In genomic region chr3:46046231-46046630, GRCh38 we compare ENCODE assay signal across 14 cellular contexts. TPM values are rescaled to one million over a fixed set of nuclear protein-coding genes. Genes with fewer than 3 reads are reported as not detected.
DNase-seq lines count a peak whose midpoint lies in the region; ATAC-seq, FAIRE-seq and TF ChIP-seq lines count a peak whose summit lies in the region.
"Not testable (repeated sequence)": the region's sequence is repeated elsewhere in the genome, so short reads cannot be mapped to it uniquely, and the experiment has no call there.
"Had no signal": no experiment of that assay in that cellular context is flagged by ENCODE, and none has a peak within 500 bp of the region (broad histone marks: within the 10 kb centered on the region; RNA-seq: fewer than 3 reads in every experiment).

No MANE protein-coding gene starts in this region.

- TF ChIP-seq RAD21 in IMR-90 (IDR thresholded peaks at IDR 0.05; ENCODE audit: low read length) = not testable (repeated sequence)

- TF ChIP-seq POLR2A in IMR-90 (IDR thresholded peaks at IDR 0.05; ENCODE audit: low read depth, low read length) = not testable (repeated sequence)

- not testable (repeated sequence) for H2AK9ac ChIP-seq in IMR-90 (replicated peaks; ENCODE audit: low read depth, low read length, poor library complexity)

- peak overlapping the region; percentile 28 to 91 (median 87) for H3K27ac Mint-ChIP-seq in CD8-positive, alpha-beta memory T cell
- peak overlapping the region; percentile 26 for H3K27ac Mint-ChIP-seq in activated T-cell treated with anti-CD3 and anti-CD28 coated beads, Interleukin-2, amount 50 U/mL, for 72 hours
- H3K27ac Mint-ChIP-seq in activated naive CD8-positive, alpha-beta T cell treated with anti-CD3 and anti-CD28 coated beads, Interleukin-2, amount 10 ng/mL, durations not matched to agents 7 days and 5 days = peak overlapping the region; percentile 83

- H3K4me1 Mint-ChIP-seq in CD8-positive, alpha-beta memory T cell = peaks cover 27 to 50% (median 48%) of the 10 kb centered on the region in 3 donors
- H3K4me1 Mint-ChIP-seq in activated T-cell treated with anti-CD3 and anti-CD28 coated beads, Interleukin-2, amount 50 U/mL, for 72 hours (ENCODE audit: low read depth) = peaks cover 11% of the 10 kb centered on the region
- peaks cover 27% of the 10 kb centered on the region for H3K4me1 Mint-ChIP-seq in activated naive CD8-positive, alpha-beta T cell treated with anti-CD3 and anti-CD28 coated beads, Interleukin-2, amount 10 ng/mL, durations not matched to agents 7 days and 5 days

- not testable (repeated sequence) for H4K5ac ChIP-seq in IMR-90 (ENCODE audit: low read depth, low read length)

- not testable (repeated sequence) for FAIRE-seq in small intestine (lab: Jason Lieb, UNC)

- H3K9ac ChIP-seq in IMR-90 (ENCODE audit: low read depth, low read length) = not testable (repeated sequence)

- CTCF ChIA-PET in CD8-positive, alpha-beta memory T cell (lab: Charles Lee) = interaction anchor here (1.2 kb wide), 1 partner anchor 18 kb away, joined by 3 read pairs; no protein-coding TSS in a partner anchor
- CTCF ChIA-PET in IMR-90 (lab: Yijun Ruan, JAX) = interaction anchor here (0.7 kb wide), 1 partner anchor 32 kb away, joined by 3 read pairs; no protein-coding TSS in a partner anchor

- H3K56ac ChIP-seq in IMR-90 (ENCODE audit: extremely low read depth, insufficient read depth, low read length) = not testable (repeated sequence)

- H3K9me1 ChIP-seq in IMR-90 (ENCODE audit: insufficient read depth, low read length) = not testable (repeated sequence)

- not testable (repeated sequence) for H3K18ac ChIP-seq in IMR-90 (ENCODE audit: low read depth, low read length)

- H2BK15ac ChIP-seq in IMR-90 (ENCODE audit: low read depth, low read length) = not testable (repeated sequence)

- not testable (repeated sequence) for H3K23ac ChIP-seq in IMR-90 (ENCODE audit: low read depth, low read length)

- in situ Hi-C loops in IMR-90 (cut with MboI; ENCODE audit: low sequenced_read_pairs) = not testable (repeated sequence)

- H3K14ac ChIP-seq in IMR-90 (replicated peaks; ENCODE audit: low read depth, low read length) = not testable (repeated sequence)

- not testable (repeated sequence) for H2BK120ac ChIP-seq in IMR-90 (ENCODE audit: low read depth, low read length)

- not testable (repeated sequence) for H3K27ac ChIP-seq in CD8-positive, alpha-beta memory T cell (ENCODE audit: low read depth, low read length); IMR-90 (ENCODE audit: insufficient read depth, low read length); small intestine (ENCODE audit: low read depth in 1 of 2, low read length in 1 of 2)

- peak overlapping the region in 6 of 7 donors; percentile 18 to 77 (median 67) for H3K4me3 Mint-ChIP-seq in CD8-positive, alpha-beta memory T cell
- peak overlapping the region in 1 of 2 donors; percentile 61 for H3K4me3 Mint-ChIP-seq in activated T-cell treated with anti-CD3 and anti-CD28 coated beads, Interleukin-2, amount 50 U/mL, for 72 hours
- H3K4me3 Mint-ChIP-seq in activated naive CD8-positive, alpha-beta T cell treated with anti-CD3 and anti-CD28 coated beads, Interleukin-2, amount 10 ng/mL, durations not matched to agents 7 days and 5 days = peak overlapping the region; percentile 65

- H2AK5ac ChIP-seq in IMR-90 (ENCODE audit: low read depth, low read length) = not testable (repeated sequence)

- peak in 3 of 5 donors; percentile 40 to 60 (median 42) for DNase-seq in CD8-positive, alpha-beta memory T cell
- not testable (repeated sequence) for DNase-seq in IMR-90
- peak; percentile 55 for DNase-seq in RPMI7951 (ENCODE audit: low read depth)
- peak; percentile 15 for DNase-seq in activated CD4-positive, alpha-beta T cell treated with anti-CD3 and anti-CD28 coated beads for 48 hours
- peak in 1 of 2 donors; percentile 24 for DNase-seq in activated T-cell treated with anti-CD3 and anti-CD28 coated beads, Interleukin-2, amount 50 U/mL, for 72 hours
- DNase-seq in activated naive CD8-positive, alpha-beta T cell treated with anti-CD3 and anti-CD28 coated beads, Interleukin-2, amount 10 ng/mL, durations not matched to agents 7 days and 5 days = peak; percentile 40
- peak; percentile 46 for DNase-seq in foreskin melanocyte
- peak; percentile 23 for DNase-seq in small intestine

- H3K4me3 ChIP-seq in CD8-positive, alpha-beta memory T cell (ENCODE audit: low read length); IMR-90 (ENCODE audit: insufficient read depth, low read depth, low read length); small intestine (ENCODE audit: low read depth in 1 of 2, low read length in 2 of 2): not testable (repeated sequence)

- not testable (repeated sequence) for H3K27me3 Mint-ChIP-seq in CD8-positive, alpha-beta memory T cell; activated naive CD8-positive, alpha-beta T cell treated with anti-CD3 and anti-CD28 coated beads, Interleukin-2, amount 10 ng/mL, durations not matched to agents 7 days and 5 days
- H3K27me3 Mint-ChIP-seq in activated T-cell treated with anti-CD3 and anti-CD28 coated beads, Interleukin-2, amount 50 U/mL, for 72 hours (ENCODE audit: low read depth) = peaks cover 14% of the 10 kb centered on the region

- not testable (repeated sequence) for H3K9me3 Mint-ChIP-seq in CD8-positive, alpha-beta memory T cell; activated T-cell treated with anti-CD3 and anti-CD28 coated beads, Interleukin-2, amount 50 U/mL, for 72 hours
- peaks cover 11% of the 10 kb centered on the region for H3K9me3 Mint-ChIP-seq in activated naive CD8-positive, alpha-beta T cell treated with anti-CD3 and anti-CD28 coated beads, Interleukin-2, amount 10 ng/mL, durations not matched to agents 7 days and 5 days

- not testable (repeated sequence) for H3K9me3 ChIP-seq in CD8-positive, alpha-beta memory T cell (ENCODE audit: low read length); IMR-90 (ENCODE audit: control insufficient read depth, insufficient read depth, low read length); small intestine (ENCODE audit: control insufficient read depth, low read depth)

- H3K27me3 ChIP-seq in CD8-positive, alpha-beta memory T cell (ENCODE audit: insufficient read depth, low read length, poor library complexity, severe bottlenecking); IMR-90 (ENCODE audit: control insufficient read depth, insufficient read depth, low read length); small intestine (ENCODE audit: control insufficient read depth in 2 of 2, insufficient read depth in 2 of 2, low read length in 2 of 2): not testable (repeated sequence)

- POLR2A ChIA-PET in CD8-positive, alpha-beta memory T cell (lab: Charles Lee); IMR-90 (lab: Charles Lee; ENCODE audit: unreplicated experiment): not testable (repeated sequence)
- POLR2A ChIA-PET in activated naive CD8-positive, alpha-beta T cell treated with anti-CD3 and anti-CD28 coated beads, Interleukin-2, amount 10 ng/mL, durations not matched to agents 7 days and 5 days (lab: Charles Lee) = interaction anchor here (1.8 kb wide), 1 partner anchor 103 kb away, joined by 4 read pairs; the partner anchor contains the start of gene CXCR6

- H3K4me2 ChIP-seq in IMR-90 (ENCODE audit: low read depth, low read length) = not testable (repeated sequence)

- not testable (repeated sequence) for H2BK5ac ChIP-seq in IMR-90 (ENCODE audit: low read depth, low read length, poor library complexity, severe bottlenecking)

- H2AFZ ChIP-seq in IMR-90 (replicated peaks; ENCODE audit: low read length, poor library complexity) = not testable (repeated sequence)

- not testable (repeated sequence) for BruUV-seq in IMR-90 (replicated peaks; lab: Mats Ljungman, UMichigan)

- not testable (repeated sequence) for H4K91ac ChIP-seq in IMR-90 (ENCODE audit: insufficient read depth, low read depth, low read length)

- not testable (repeated sequence) for H3K4ac ChIP-seq in IMR-90 (ENCODE audit: low read depth, low read length)

- peaks cover 18% of the 10 kb centered on the region for H3K4me1 ChIP-seq in CD8-positive, alpha-beta memory T cell (ENCODE audit: insufficient read depth, low read length)
- not testable (repeated sequence) for H3K4me1 ChIP-seq in IMR-90 (ENCODE audit: control insufficient read depth, insufficient read depth, low read length); small intestine (ENCODE audit: control insufficient read depth in 2 of 2, insufficient read depth in 1 of 2, low read depth in 1 of 2, low read length in 1 of 2)

- H4K8ac ChIP-seq in IMR-90 (ENCODE audit: low read depth in 2 of 2, low read length in 2 of 2) = not testable (repeated sequence)

- TF ChIP-seq CTCF in IMR-90 (conservative IDR thresholded peaks at IDR 0.05; ENCODE audit: low read depth, low read length) = not testable (repeated sequence)

- intact Hi-C loops in IMR-90 (cut with micrococcal nuclease) = not testable (repeated sequence)

- H3K79me1 ChIP-seq in IMR-90 (ENCODE audit: low read depth in 1 of 2, low read length in 2 of 2) = not testable (repeated sequence)

- H2BK20ac ChIP-seq in IMR-90 (ENCODE audit: low read depth, low read length) = not testable (repeated sequence)

- H4K20me1 ChIP-seq in IMR-90 (ENCODE audit: insufficient read depth, low read length) = not testable (repeated sequence)

- dilution Hi-C loops in IMR-90 (cut with HindIII; ENCODE audit: low sequenced_read_pairs, unreplicated experiment) = not testable (repeated sequence)

- not testable (repeated sequence) for H3K36me3 ChIP-seq in CD8-positive, alpha-beta memory T cell (ENCODE audit: insufficient read depth, low read length); IMR-90 (ENCODE audit: control insufficient read depth, insufficient read depth, low read length); small intestine (ENCODE audit: control insufficient read depth in 2 of 2, insufficient read depth in 2 of 2, low read length in 2 of 2)

- 75% methylated on average over 4 of the region's 5 CpGs; no CpG with 5 or more reads in 1 of the 2 experiments for WGBS in IMR-90 (ENCODE audit: extremely low coverage in 2 of 2, insufficient read length in 1 of 2), 2 experiments
- 54 to 71% (median 66%) methylated on average over 5 of the region's 5 CpGs for WGBS in small intestine, 3 donors

- H3K36me3 Mint-ChIP-seq in CD8-positive, alpha-beta memory T cell; activated T-cell treated with anti-CD3 and anti-CD28 coated beads, Interleukin-2, amount 50 U/mL, for 72 hours (ENCODE audit: insufficient read depth in 2 of 2): not testable (repeated sequence)
- H3K36me3 Mint-ChIP-seq in activated naive CD8-positive, alpha-beta T cell treated with anti-CD3 and anti-CD28 coated beads, Interleukin-2, amount 10 ng/mL, durations not matched to agents 7 days and 5 days = peaks cover 14% of the 10 kb centered on the region

- ATAC-seq in IMR-90 (ENCODE audit: low read depth) = 0 out of 2 replicates have a peak, but pooled peaks have one; percentile 27
- peak in 1 of 2 donors; percentile 69 for ATAC-seq in activated T-cell treated with anti-CD3 and anti-CD28 coated beads, Interleukin-2, amount 50 U/mL, for 72 hours (replicated peaks in 1 of 2)
- ATAC-seq in activated naive CD8-positive, alpha-beta T cell treated with anti-CD3 and anti-CD28 coated beads, Interleukin-2, amount 10 ng/mL, durations not matched to agents 7 days and 5 days (ENCODE audit: low read depth) = peak; percentile 97

RNA-seq across cellular contexts. Expression of gene XCR1, which starts 18.9 kb away (rescaled TPM):
- total RNA-seq in CD8-positive, alpha-beta memory T cell = not detected
- not detected for polyA plus RNA-seq in CD8-positive, alpha-beta memory T cell
- not detected in 2 replicates for total RNA-seq in IMR-90 (2012; rRNA removed)
- polyA plus RNA-seq in IMR-90 (2012; rRNA removed) = not detected in 2 replicates
- not detected in 2 replicates for polyA plus RNA-seq in IMR-90 (2012; cell fraction: cytosol; rRNA removed)
- not detected in 2 replicates for polyA plus RNA-seq in IMR-90 (2012; cell fraction: nucleus; rRNA removed; ENCODE audit: low replicate concordance)
- not detected in 2 replicates for total RNA-seq in RPMI7951 (2014; rRNA removed; shearing (Covaris generic))
- total RNA-seq in activated T-cell treated with anti-CD3 and anti-CD28 coated beads, Interleukin-2, amount 50 U/mL, for 72 hours = not detected
- total RNA-seq in activated naive CD8-positive, alpha-beta T cell treated with anti-CD3 and anti-CD28 coated beads, Interleukin-2, amount 10 ng/mL, durations not matched to agents 7 days and 5 days = not detected
- under 1 TPM in 2 of 3 donors, not detected in 1; under 0.01 to 0.13 TPM for polyA plus RNA-seq in small intestine
- total RNA-seq: A673, B cell, Daoy, vagina had no signal
- polyA plus RNA-seq: neural cell, pancreas had no signal

RNA-seq across cellular contexts. Expression of gene FYCO1, which starts 50.6 kb away (rescaled TPM):
- 10 to 100 TPM; 13.4 to 13.7 TPM for total RNA-seq in CD8-positive, alpha-beta memory T cell
- 11.0 TPM for polyA plus RNA-seq in CD8-positive, alpha-beta memory T cell
- total RNA-seq in IMR-90 (2012; rRNA removed) = 16.1 and 20.1 TPM in 2 replicates
- 12.0 and 13.7 TPM in 2 replicates for polyA plus RNA-seq in IMR-90 (2012; rRNA removed)
- 6.7 and 10.1 TPM in 2 replicates for polyA plus RNA-seq in IMR-90 (2012; cell fraction: cytosol; rRNA removed)
- polyA plus RNA-seq in IMR-90 (2012; cell fraction: nucleus; rRNA removed; ENCODE audit: low replicate concordance) = 6.8 and 8.8 TPM in 2 replicates
- 6.4 and 6.6 TPM in 2 replicates for total RNA-seq in RPMI7951 (2014; rRNA removed; shearing (Covaris generic))
- total RNA-seq in activated T-cell treated with anti-CD3 and anti-CD28 coated beads, Interleukin-2, amount 50 U/mL, for 72 hours = 10 to 100 TPM; 17.6 to 25.1 TPM
- 10 to 100 TPM; 37.9 to 39.1 TPM for total RNA-seq in activated naive CD8-positive, alpha-beta T cell treated with anti-CD3 and anti-CD28 coated beads, Interleukin-2, amount 10 ng/mL, durations not matched to agents 7 days and 5 days
- polyA plus RNA-seq in small intestine = 1 to 10 TPM; 6.5 to 9.6 (median 8.3) TPM

Comparison
In these comparisons a context has a peak if more than half of its experiments do, and no peak if none do; other contexts are left out.
1. H3K27ac Mint-ChIP-seq: peak in every context shown above with its lines; median percentile 87 in CD8-positive, alpha-beta memory T cell; 83 in activated naive CD8-positive, alpha-beta T cell treated with anti-CD3 and anti-CD28 coated beads, Interleukin-2, amount 10 ng/mL, durations not matched to agents 7 days and 5 days; 26 in activated T-cell treated with anti-CD3 and anti-CD28 coated beads, Interleukin-2, amount 50 U/mL, for 72 hours.